Comparison of ENCODE assay signal across 8 cellular contexts in the genomic region with DNA sequence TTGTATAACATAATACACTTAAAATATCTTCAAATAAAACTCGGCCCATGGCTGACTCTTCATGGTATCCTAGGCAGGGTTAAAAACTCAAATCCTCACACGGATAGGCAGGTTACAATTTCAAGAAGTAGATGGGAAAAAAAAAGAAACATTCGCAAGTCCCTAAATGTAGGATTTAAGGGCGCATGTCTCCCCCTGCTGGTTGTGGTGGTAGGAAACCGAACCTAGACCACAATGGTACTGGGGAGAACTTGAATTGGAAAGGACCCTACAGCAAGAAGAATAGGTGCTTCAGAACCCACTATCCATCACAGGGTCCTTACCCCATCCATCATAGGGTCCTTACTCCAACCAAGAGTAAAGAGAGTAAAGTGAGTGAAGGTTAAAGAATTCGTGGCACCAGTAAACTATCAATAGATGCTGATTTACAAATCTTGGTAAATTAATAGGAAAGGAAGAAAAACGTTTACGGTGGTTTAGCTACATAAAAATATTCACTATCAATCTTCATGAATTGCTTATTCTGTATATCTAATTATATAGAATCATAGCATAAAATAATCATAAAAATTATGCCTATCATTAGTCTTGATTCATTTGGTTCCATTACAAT. TPM values are rescaled to one million over a fixed set of nuclear protein-coding genes. Genes with fewer than 3 reads are reported as not detected.
A peak's percentile ranks its signal among the peaks of the same experiment; 100 is the strongest.
DNase-seq lines count a peak whose midpoint lies in the region; ATAC-seq and TF ChIP-seq lines count a peak whose summit lies in the region.

No MANE protein-coding gene starts in this region.

- H3K27me3 ChIP-seq in ascending aorta (no peaks in the 10 kb centered on the region), smooth muscle cell (ENCODE audit: low read depth) (no peaks in the 10 kb centered on the region)

- ATAC-seq in HG03045 (IDR thresholded peaks at IDR 0.05; ENCODE audit: unreplicated experiment) (no peak), HG02678 (IDR thresholded peaks at IDR 0.05; ENCODE audit: unreplicated experiment) (no peak)

- peaks cover 6% of the 10 kb centered on the region for H3K79me2 ChIP-seq in smooth muscle cell (ENCODE audit: low read depth)

- peak; percentile 59 for DNase-seq in NCI-H146 treated with DMSO at 0.1 percent for 48 hours (lab: John Stamatoyannopoulos, UW; ENCODE audit: unreplicated experiment)
- peak; percentile 31 to 76 (median 65) for DNase-seq in T-helper 2 cell
- peak in 1 of 2 donors; percentile 82 for DNase-seq in ascending aorta (ENCODE audit: low spot score in 2 of 2)
- peak; percentile 73 for DNase-seq in hepatic stellate cell (ENCODE audit: low spot score)
- DNase-seq in smooth muscle cell (lab: John Stamatoyannopoulos, UW; ENCODE audit: unreplicated experiment), result peak; percentile 19

- H2AFZ ChIP-seq in smooth muscle cell (ENCODE audit: low read depth), result no peak overlapping the region

- H3K4me2 ChIP-seq in smooth muscle cell, result no peak overlapping the region

- H3K36me3 ChIP-seq in ascending aorta, result no peaks in the 10 kb centered on the region
- H3K36me3 ChIP-seq in smooth muscle cell (ENCODE audit: low read depth), result no peaks in the 10 kb centered on the region

- no peaks in the 10 kb centered on the region for H4K20me1 ChIP-seq in smooth muscle cell (ENCODE audit: low read depth)

- 25% methylated on average over 8 of the region's 8 CpGs for WGBS in smooth muscle cell (ENCODE audit: low lambda C conversion rate)

- H3K4me1 ChIP-seq in ascending aorta (peaks cover 0 to 8% of the 10 kb centered on the region in 2 donors), smooth muscle cell (ENCODE audit: low read depth) (peaks cover 19% of the 10 kb centered on the region)

- no peak overlapping the region for H3K4me3 ChIP-seq in ascending aorta
- H3K4me3 ChIP-seq in smooth muscle cell, result no peak overlapping the region

- TF ChIP-seq CTCF in GM12801 (IDR thresholded peaks at IDR 0.05; ENCODE audit: extremely low read depth, insufficient read length) (peak; percentile 12), ascending aorta (IDR thresholded peaks at IDR 0.05) (peak; percentile 57 to 77 (median 69)), smooth muscle cell (IDR thresholded peaks at IDR 0.05; ENCODE audit: borderline replicate concordance, insufficient read depth, poor library complexity, severe bottlenecking) (peak; percentile 84)

- peaks cover 4 to 5% of the 10 kb centered on the region in 2 donors for H3K9me3 ChIP-seq in ascending aorta
- no peaks in the 10 kb centered on the region for H3K9me3 ChIP-seq in smooth muscle cell (replicated peaks; ENCODE audit: low read depth)

- H3F3A ChIP-seq in smooth muscle cell (ENCODE audit: low read depth), result peaks cover 6% of the 10 kb centered on the region

- intact Hi-C loops in ascending aorta (cut with DNase I), result loop anchor here (5.0 kb wide), 3 partner anchors 322 to 392 kb away; a partner anchor contains a TSS

- H3K9ac ChIP-seq in smooth muscle cell (ENCODE audit: low read depth), result no peak overlapping the region

- H3K27ac ChIP-seq in ascending aorta, result no peak overlapping the region
- H3K27ac ChIP-seq in smooth muscle cell (ENCODE audit: low read depth), result no peak overlapping the region

RNA-seq across cellular contexts. Expression of a gene that starts 3.3 kb away (rescaled TPM):
- total RNA-seq in ascending aorta (5.0 TPM), smooth muscle cell (14.3 and 15.1 TPM in 2 replicates)
- 3.6 and 5.6 TPM in 2 replicates for polyA plus RNA-seq in smooth muscle cell

RNA-seq across cellular contexts. Expression of a gene that starts 46.8 kb away (rescaled TPM):
- total RNA-seq in ascending aorta (not detected), smooth muscle cell (not detected in 2 replicates)
- polyA plus RNA-seq in smooth muscle cell, result not detected in 2 replicates

Comparison
In these comparisons a context has a peak if more than half of its experiments do, and no peak if none do; other contexts are left out.
1. CTCF ChIP-seq: peak in every context shown above with its lines; median percentile 84 in smooth muscle cell; 69 in ascending aorta; 12 in GM12801.